Comparison of ENCODE assay signal across 37 cellular contexts in genomic region chr3:187396661-187397060, GRCh38. TPM values are rescaled to one million over a fixed set of nuclear protein-coding genes. Genes with fewer than 3 reads are reported as not detected.
"Had no signal": no experiment of that assay in that cellular context is flagged by ENCODE, and none has a peak within 500 bp of the region (broad histone marks: within the 10 kb centered on the region; RNA-seq: fewer than 3 reads in every experiment).

No MANE protein-coding gene starts in this region.

- H3K27ac ChIP-seq: KMS-11 had no signal

- H3K9me3 ChIP-seq: MG63 had no signal

- H3K27me3 ChIP-seq: MG63 had no signal

- DNase-seq: Karpas-422, Kasumi-1, KBM-7, KG1, MG63, MM.1S, MV-4-11, NCI-H1048, NCI-H1092, NCI-H1092 treated with DMSO at 0.1 percent for 48 hours, NCI-H1105, NCI-H1105 treated with DMSO at 0.1 percent for 48 hours, NCI-H1417, NCI-H1417 treated with DMSO at 0.1 percent for 48 hours, NCI-H1436, NCI-H1436 treated with DMSO at 0.1 percent for 48 hours, NCI-H146, NCI-H1694, NCI-H1694 treated with DMSO at 0.1 percent for 48 hours, NCI-H187, NCI-H187 treated with DMSO at 0.1 percent for 48 hours, NCI-H1930, NCI-H2029, NCI-H2029 treated with DMSO at 0.1 percent for 48 hours, NCI-H2081, NCI-H2081 treated with DMSO at 0.1 percent for 48 hours, NCI-H2107, NCI-H2171, NCI-H2171 treated with DMSO at 0.1 percent for 48 hours, NCI-H2227 treated with DMSO at 0.1 percent for 48 hours, NCI-H226, NCI-H345, NCI-H446 had no signal

- H3K36me3 ChIP-seq: MG63 had no signal

- H3K4me3 ChIP-seq: MG63 had no signal

RNA-seq across cellular contexts. Expression of gene RTP4, which starts 28.5 kb away (rescaled TPM):
- total RNA-seq: LHCN-M2, MCF 10A, NCI-H460 had no signal
